In the genomic region with DNA sequence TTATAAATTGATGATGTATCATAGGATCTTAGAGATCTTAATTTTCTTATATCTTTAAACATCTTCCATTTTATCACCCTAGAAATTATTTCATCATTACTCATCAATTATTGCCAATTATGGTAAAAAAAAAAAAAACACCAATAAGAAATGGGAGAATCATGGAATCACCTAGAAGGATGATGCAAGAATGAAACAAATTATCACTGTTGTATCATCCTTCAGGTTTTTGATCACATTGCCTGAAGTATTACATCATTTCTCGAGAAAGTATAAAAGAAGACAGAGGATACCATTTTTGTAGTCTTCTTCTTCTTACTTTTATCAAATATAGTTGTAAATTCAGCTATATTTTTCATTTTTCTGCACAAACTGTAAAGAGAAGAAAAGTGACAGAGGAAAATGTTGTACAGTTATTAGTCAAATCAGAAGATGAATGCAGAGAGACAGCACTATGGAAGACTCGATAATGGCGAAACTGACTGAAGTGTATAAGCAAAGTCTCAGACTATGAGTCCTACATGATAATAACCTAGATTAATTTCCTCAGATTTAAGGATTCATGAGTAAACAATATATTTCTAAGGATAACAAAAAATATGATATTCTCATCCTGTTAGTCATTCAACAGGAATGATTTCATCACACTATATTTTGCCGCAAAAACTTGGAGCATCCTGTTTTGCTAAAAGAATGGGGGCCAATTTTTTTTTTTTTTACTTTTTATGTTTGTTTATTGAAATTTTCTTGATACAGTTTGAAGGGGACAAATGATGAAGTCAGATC, we compare ENCODE assay signal across 22 cellular contexts. TPM values are rescaled to one million over a fixed set of nuclear protein-coding genes. Genes with fewer than 3 reads are reported as not detected.
A peak's percentile ranks its signal among the peaks of the same experiment; 100 is the strongest.
DNase-seq lines count a peak whose midpoint lies in the region; ATAC-seq and TF ChIP-seq lines count a peak whose summit lies in the region.
"Had no signal": no experiment of that assay in that cellular context is flagged by ENCODE, and none has a peak within 500 bp of the region (broad histone marks: within the 10 kb centered on the region; RNA-seq: fewer than 3 reads in every experiment).

No MANE protein-coding gene starts in this region.

- no peaks in the 10 kb centered on the region for H4K20me1 ChIP-seq in MM.1S (ENCODE audit: insufficient read depth, low read length)

- H3K9me2 ChIP-seq in MM.1S (replicated peaks; ENCODE audit: insufficient read depth, low read length), result no peaks in the 10 kb centered on the region

- H3K4me3 ChIP-seq in breast epithelium (no peak overlapping the region), MM.1S (ENCODE audit: low read length) (no peak overlapping the region)
- H3K4me3 ChIP-seq in CD8-positive, alpha-beta T cell (ENCODE audit: low read depth, low read length), result no peak overlapping the region
- H3K4me3 ChIP-seq: GM12878, sigmoid colon had no signal

- no peak overlapping the region for H3K27ac ChIP-seq in breast epithelium
- no peak overlapping the region for H3K27ac ChIP-seq in MM.1S (ENCODE audit: low read length)
- no peak overlapping the region for H3K27ac ChIP-seq in CD8-positive, alpha-beta T cell (ENCODE audit: low read depth, low read length)
- H3K27ac ChIP-seq: 22Rv1, sigmoid colon had no signal

- H3K36me3 Mint-ChIP-seq in MCF 10A (ENCODE audit: insufficient read depth, unreplicated experiment), result no peaks in the 10 kb centered on the region
- H3K36me3 Mint-ChIP-seq in activated CD4-positive, alpha-beta T cell treated with anti-CD3 and anti-CD28 coated beads for 36 hours (ENCODE audit: low read depth), result peaks cover 5% of the 10 kb centered on the region
- no peaks in the 10 kb centered on the region for H3K36me3 Mint-ChIP-seq in CD8-positive, alpha-beta T cell
- H3K36me3 Mint-ChIP-seq: brain; CD4-positive, alpha-beta memory T cell had no signal

- H3K4me1 Mint-ChIP-seq in MCF 10A (ENCODE audit: insufficient read depth, unreplicated experiment), result peaks cover 43% of the 10 kb centered on the region
- H3K4me1 Mint-ChIP-seq in activated CD4-positive, alpha-beta T cell treated with anti-CD3 and anti-CD28 coated beads for 36 hours, result peaks cover 18% of the 10 kb centered on the region
- H3K4me1 Mint-ChIP-seq in CD8-positive, alpha-beta T cell (ENCODE audit: low read depth), result peaks cover 5% of the 10 kb centered on the region

- H3K36me3 ChIP-seq in breast epithelium, result no peaks in the 10 kb centered on the region
- H3K36me3 ChIP-seq in MM.1S (replicated peaks; ENCODE audit: insufficient read depth, low read length), result no peaks in the 10 kb centered on the region
- H3K36me3 ChIP-seq in CD8-positive, alpha-beta T cell (ENCODE audit: insufficient read depth, low read length), result no peaks in the 10 kb centered on the region
- H3K36me3 ChIP-seq: sigmoid colon had no signal

- no peaks in the 10 kb centered on the region for H3K9me3 ChIP-seq in breast epithelium
- H3K9me3 ChIP-seq in MM.1S (replicated peaks; ENCODE audit: insufficient read depth, low read length), result no peaks in the 10 kb centered on the region
- H3K9me3 ChIP-seq in CD8-positive, alpha-beta T cell (ENCODE audit: low read length), result no peaks in the 10 kb centered on the region
- H3K9me3 ChIP-seq: sigmoid colon had no signal

- no peak for ATAC-seq in activated CD4-positive, alpha-beta T cell treated with anti-CD3 and anti-CD28 coated beads for 36 hours
- ATAC-seq in HG02973 (IDR thresholded peaks at IDR 0.05; ENCODE audit: unreplicated experiment), result no peak
- ATAC-seq in CD8-positive, alpha-beta T cell, result no peak
- ATAC-seq: GM12878, Right ventricle myocardium inferior had no signal

- H3K4me3 Mint-ChIP-seq in MCF 10A (ENCODE audit: unreplicated experiment), result no peak overlapping the region
- no peak overlapping the region for H3K4me3 Mint-ChIP-seq in activated CD4-positive, alpha-beta T cell treated with anti-CD3 and anti-CD28 coated beads for 36 hours
- no peak overlapping the region for H3K4me3 Mint-ChIP-seq in CD8-positive, alpha-beta T cell
- H3K4me3 Mint-ChIP-seq: CD4-positive, alpha-beta memory T cell had no signal

- H3K27me3 Mint-ChIP-seq in MCF 10A (ENCODE audit: insufficient read depth, unreplicated experiment), result no peaks in the 10 kb centered on the region
- peaks cover 47% of the 10 kb centered on the region for H3K27me3 Mint-ChIP-seq in activated CD4-positive, alpha-beta T cell treated with anti-CD3 and anti-CD28 coated beads for 36 hours
- H3K27me3 Mint-ChIP-seq in CD8-positive, alpha-beta T cell (ENCODE audit: low read depth), result peaks cover 49% of the 10 kb centered on the region

- CTCF ChIA-PET in MCF 10A (lab: Yijun Ruan, JAX), result interaction anchor here (0.7 to 10.0 kb wide), 8 partner anchors 7 to 639 kb away, joined by 3 to 251 read pairs (median 3); no protein-coding TSS in a partner anchor
- CTCF ChIA-PET in activated CD4-positive, alpha-beta T cell treated with anti-CD3 and anti-CD28 coated beads for 36 hours (lab: Charles Lee), result interaction anchor here (0.6 to 9.6 kb wide), 3 partner anchors 15 to 235 kb away, joined by 3 to 164 read pairs (median 3); no protein-coding TSS in a partner anchor
- CTCF ChIA-PET in CD8-positive, alpha-beta T cell (lab: Charles Lee), result no interaction called here

- POLR2A ChIA-PET in MCF 10A (lab: Yijun Ruan, JAX), result interaction anchor here (0.6 to 8.7 kb wide), 4 partner anchors 40 to 629 kb away, joined by 3 to 164 read pairs (median 4); no protein-coding TSS in a partner anchor
- POLR2A ChIA-PET in activated CD4-positive, alpha-beta T cell treated with anti-CD3 and anti-CD28 coated beads for 36 hours (lab: Charles Lee), result no interaction called here
- POLR2A ChIA-PET in CD8-positive, alpha-beta T cell (lab: Charles Lee), result no interaction called here

- peak overlapping the region; percentile 76 for H3K27ac Mint-ChIP-seq in MCF 10A (ENCODE audit: low read depth, unreplicated experiment)
- no peak overlapping the region for H3K27ac Mint-ChIP-seq in activated CD4-positive, alpha-beta T cell treated with anti-CD3 and anti-CD28 coated beads for 36 hours
- H3K27ac Mint-ChIP-seq in CD8-positive, alpha-beta T cell, result no peak overlapping the region
- H3K27ac Mint-ChIP-seq: brain had no signal

- H3K27me3 ChIP-seq in breast epithelium (peaks cover 2 to 10% of the 10 kb centered on the region in 2 donors), MM.1S (replicated peaks; ENCODE audit: insufficient read depth, low read length) (peaks cover 3% of the 10 kb centered on the region)
- H3K27me3 ChIP-seq in CD8-positive, alpha-beta T cell (ENCODE audit: insufficient read depth, low read length), result no peaks in the 10 kb centered on the region

- TF ChIP-seq CTCF in MCF 10A (IDR thresholded peaks at IDR 0.05; ENCODE audit: unreplicated experiment), result no peak
- TF ChIP-seq CTCF in breast epithelium (IDR thresholded peaks at IDR 0.05), result no peak
- TF ChIP-seq CTCF in MM.1S (IDR thresholded peaks at IDR 0.05; ENCODE audit: low read length), result no peak
- no peak for TF ChIP-seq CTCF in CD8-positive, alpha-beta T cell (IDR thresholded peaks at IDR 0.05)

- H3K4me2 ChIP-seq in MM.1S (ENCODE audit: low read depth, low read length), result no peak overlapping the region

- H3F3A ChIP-seq in MM.1S (ENCODE audit: insufficient read depth, low read length), result no peaks in the 10 kb centered on the region

- H3K4me1 ChIP-seq in breast epithelium (peaks cover 0 to 4% of the 10 kb centered on the region in 2 donors), MM.1S (ENCODE audit: low read length) (no peaks in the 10 kb centered on the region)
- no peaks in the 10 kb centered on the region for H3K4me1 ChIP-seq in CD8-positive, alpha-beta T cell (ENCODE audit: insufficient read depth, low read length)

- H3K9ac ChIP-seq in MM.1S (ENCODE audit: low read length), result no peak overlapping the region

- H3K9me3 Mint-ChIP-seq in MCF 10A (ENCODE audit: unreplicated experiment), result peaks cover 12% of the 10 kb centered on the region
- H3K9me3 Mint-ChIP-seq in activated CD4-positive, alpha-beta T cell treated with anti-CD3 and anti-CD28 coated beads for 36 hours (ENCODE audit: low read depth), result no peaks in the 10 kb centered on the region
- no peaks in the 10 kb centered on the region for H3K9me3 Mint-ChIP-seq in CD8-positive, alpha-beta T cell

- intact Hi-C loops in MCF 10A (cut with micrococcal nuclease) (no loop called here), breast epithelium (cut with DNase I; ENCODE audit: low total_unique reads) (no loop called here)
- intact Hi-C loops in activated CD4-positive, alpha-beta T cell treated with anti-CD3 and anti-CD28 coated beads for 36 hours (cut with DNase I, micrococcal nuclease), result loop anchor here (2.0 to 5.0 kb wide), 3 partner anchors 167 to 1947 kb away; partner anchors contain the start of gene NPM1 (in 1 of the 2)
- intact Hi-C loops in CD8-positive, alpha-beta T cell (cut with DNase I, micrococcal nuclease), result loop anchor here in 1 of 2 experiments (5.0 kb wide), 1 partner anchor 352 kb away; the partner anchor contains the start of gene ATP6V0E1

- TF ChIP-seq POLR2A in breast epithelium (IDR thresholded peaks at IDR 0.05), result no peak

- TSS peak; percentile 86 for BruUV-seq in MCF 10A (replicated peaks; lab: Mats Ljungman, UMichigan)

- no peak overlapping the region for H2AFZ ChIP-seq in MM.1S (ENCODE audit: low read length)

- DNase-seq in MCF 10A (ENCODE audit: unreplicated experiment) (peak; percentile 82), breast epithelium (ENCODE audit: low spot score in 2 of 2) (no peak), amniotic epithelial cell (ENCODE audit: low read depth) (peak; percentile 89), fibroblast of peridontal ligament (ENCODE audit: extremely low read depth) (peak; percentile 82), MM.1S (no peak)
- DNase-seq in activated CD4-positive, alpha-beta T cell treated with anti-CD3 and anti-CD28 coated beads for 36 hours, result no peak
- no peak for DNase-seq in CD8-positive, alpha-beta T cell
- DNase-seq: activated CD4-positive, CD25-positive, alpha-beta regulatory T cell treated with anti-CD3 and anti-CD28 coated beads, Interleukin-2, amount 50 U/mL, for 72 hours; activated CD8-positive, alpha-beta memory T cell treated with anti-CD3 and anti-CD28 coated beads, Interleukin-2, amount 50 U/mL, for 4 hours; activated naive CD4-positive, alpha-beta T cell; CD4-positive, alpha-beta memory T cell; effector memory CD4-positive, alpha-beta T cell; islet precursor cell; midbrain; NCI-H748 treated with DMSO at 0.1 percent for 48 hours; sigmoid colon; stimulated activated CD4-positive, alpha-beta T cell treated with anti-CD3 and anti-CD28 coated beads, Interleukin-4, amount 100 ng/mL, for 24 hours had no signal

- no peaks in the 10 kb centered on the region for H3K79me2 ChIP-seq in MM.1S (ENCODE audit: low read length)

RNA-seq across cellular contexts. Expression of gene STC2, which starts 5.9 kb away (rescaled TPM):
- 316 and 414 TPM in 2 replicates for total RNA-seq in MCF 10A (2022)
- 100 to 1,000 TPM in 2 of 3 donors, 10 to 100 TPM in 1; 12.8 to 502 (median 347) TPM for total RNA-seq in breast epithelium
- 10 to 100 TPM; 31.5 to 49.6 TPM for total RNA-seq in activated CD4-positive, alpha-beta T cell treated with anti-CD3 and anti-CD28 coated beads for 36 hours
- total RNA-seq in CD8-positive, alpha-beta T cell, result not detected
- total RNA-seq: CD4-positive, alpha-beta memory T cell had no signal

Comparison
In these comparisons a context has a peak if more than half of its experiments do, and no peak if none do; other contexts are left out.
1. DNase-seq: peak in MCF 10A (single experiment), amniotic epithelial cell (single experiment) and fibroblast of peridontal ligament (single experiment); none in breast epithelium (0 of 2), activated CD4-positive, alpha-beta T cell treated with anti-CD3 and anti-CD28 coated beads for 36 hours (single experiment), MM.1S (single experiment) and CD8-positive, alpha-beta T cell (0 of 7).
2. RNA of gene STC2, which starts 5.9 kb away (total RNA-seq): 316 to 414 TPM in MCF 10A, 12.8 to 502 TPM in breast epithelium and 31.5 to 49.6 TPM in activated CD4-positive, alpha-beta T cell treated with anti-CD3 and anti-CD28 coated beads for 36 hours; not detected in CD8-positive, alpha-beta T cell; every median in the first group is over 10 times any median in the second.
3. intact Hi-C loops: an anchor here in activated CD4-positive, alpha-beta T cell treated with anti-CD3 and anti-CD28 coated beads for 36 hours (2.0 to 5.0 kb wide); none called in MCF 10A and breast epithelium.